In the genomic region with DNA sequence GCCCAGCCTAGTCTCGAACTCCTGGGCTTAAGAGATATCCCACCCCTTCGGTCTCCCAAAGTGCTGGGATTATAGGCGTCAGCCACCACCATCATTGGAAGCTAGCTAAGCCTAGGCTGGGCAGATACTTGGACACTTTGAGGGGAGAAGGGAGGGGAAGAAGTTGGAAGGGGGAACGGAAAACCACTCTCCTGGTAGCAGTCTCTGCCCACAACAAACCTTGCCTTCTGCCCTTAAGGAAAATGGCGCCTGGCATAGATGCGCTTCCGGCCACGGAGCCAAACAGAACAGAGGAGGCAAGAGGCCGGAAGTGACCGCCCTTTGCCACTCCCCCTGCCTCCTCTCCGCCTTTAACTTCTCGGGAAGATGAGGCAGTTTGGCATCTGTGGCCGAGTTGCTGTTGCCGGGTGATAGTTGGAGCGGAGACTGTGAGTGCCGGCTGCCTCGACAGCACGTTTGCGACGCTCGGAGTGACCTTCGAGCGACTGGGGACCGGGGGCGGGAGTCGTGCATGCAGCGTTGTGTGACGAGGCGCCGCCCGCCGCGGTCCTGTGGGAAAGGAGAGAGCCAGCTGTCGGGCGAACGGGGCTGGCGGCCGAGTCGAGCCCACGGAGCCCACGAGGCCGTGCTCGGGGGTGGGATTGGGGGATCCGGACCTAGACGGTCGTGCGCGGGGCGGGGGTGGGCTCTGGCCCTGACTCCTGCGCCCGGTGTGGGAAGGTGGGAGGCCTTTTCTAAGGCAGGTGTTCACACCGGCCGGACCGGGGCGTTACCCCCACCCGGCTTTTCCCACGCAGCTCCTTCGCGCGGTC, we compare ENCODE assay signal across 8 cellular contexts. TPM values are rescaled to one million over a fixed set of nuclear protein-coding genes. Genes with fewer than 3 reads are reported as not detected.
A peak's percentile ranks its signal among the peaks of the same experiment; 100 is the strongest.
DNase-seq lines count a peak whose midpoint lies in the region; ATAC-seq, FAIRE-seq and TF ChIP-seq lines count a peak whose summit lies in the region.

Gene MFN1 (plus strand): TSS at position 327 of the 812 bp plus-strand sequence. CDS start 1,143 bp downstream, outside the sequence.

- peaks cover 0 to 4% of the 10 kb centered on the region in 2 donors for H3K36me3 ChIP-seq in body of pancreas (replicated peaks in 1 of 2; ENCODE audit: insufficient read depth in 1 of 2, low read depth in 2 of 2)

- WGBS in body of pancreas, 2 donors, result 0% methylated on average over 26 to 58 of the region's 60 CpGs

- H3K4me1 ChIP-seq in body of pancreas, result peaks cover 21% of the 10 kb centered on the region

- FAIRE-seq in TTC549 (lab: Jason Lieb, UNC), result peak; percentile 80

- H3K27me3 ChIP-seq in body of pancreas, result no peaks in the 10 kb centered on the region

- DNase-seq in NCI-H2107 treated with DMSO at 0.1 percent for 48 hours (lab: John Stamatoyannopoulos, UW; ENCODE audit: unreplicated experiment) (peak; percentile 99), body of pancreas (peak; percentile 93 to 96 (median 94)), iPS DF 19.7 (ENCODE audit: low read depth, low spot score) (peak; percentile 90), sciatic nerve (ENCODE audit: low spot score) (peak; percentile 96)

- TF ChIP-seq CTCF in 22Rv1 (IDR thresholded peaks at IDR 0.05), result no peak
- no peak for TF ChIP-seq CTCF in body of pancreas (IDR thresholded peaks at IDR 0.05)

- H3K4me3 ChIP-seq in body of pancreas, result peak within 1 kb of the TSS; percentile 67 to 97

- intact Hi-C loops in body of pancreas (cut with DNase I) (no loop called here), sciatic nerve (cut with DNase I) (no loop called here)

- peak; percentile 77 to 88 (median 84) for TF ChIP-seq POLR2A in body of pancreas (IDR thresholded peaks at IDR 0.05)

- ATAC-seq in GM18520 (IDR thresholded peaks at IDR 0.05; ENCODE audit: unreplicated experiment) (peak; percentile 90), HG03064 (IDR thresholded peaks at IDR 0.05; ENCODE audit: low read depth, unreplicated experiment) (peak; percentile 87), body of pancreas (peak; percentile 98), sciatic nerve (peak; percentile 100)

- H3K9me3 ChIP-seq in body of pancreas, result no peaks in the 10 kb centered on the region

- H3K27ac ChIP-seq in 22Rv1 (peak within 1 kb of the TSS; percentile 75), body of pancreas (peak within 1 kb of the TSS; percentile 76 to 94 (median 87))

RNA-seq across cellular contexts. Expression of gene MFN1, which starts in this region (rescaled TPM):
- 10 to 100 TPM; 39.4 to 84.0 TPM for total RNA-seq in body of pancreas
- 61.2 TPM for total RNA-seq in sciatic nerve

Comparison
In these comparisons a context has a peak if more than half of its experiments do, and no peak if none do; other contexts are left out.
1. Peak in every context shown above with its lines: DNase-seq, ATAC-seq, H3K4me3 ChIP-seq and H3K27ac ChIP-seq.